15 cellular contexts compared by ENCODE assay signal in genomic region chrY:14182776-14183175, GRCh38.
"Had no signal": no experiment of that assay in that cellular context is flagged by ENCODE, and none has a peak within 500 bp of the region (broad histone marks: within the 10 kb centered on the region; RNA-seq: fewer than 3 reads in every experiment).

No MANE protein-coding gene starts in this region.

- H3K4me3 Mint-ChIP-seq: activated B cell treated with CpG ODN at 0.5 μM for 24 hours; activated naive CD8-positive, alpha-beta T cell treated with anti-CD3 and anti-CD28 coated beads, Interleukin-2, amount 10 ng/mL, durations not matched to agents 7 days and 5 days; activated T-cell treated with anti-CD3 and anti-CD28 coated beads, Interleukin-2, amount 50 U/mL, for 4 hours; type B pancreatic cell had no signal

- H3K4me1 Mint-ChIP-seq: activated B cell treated with CpG ODN at 0.5 μM for 24 hours; activated naive CD8-positive, alpha-beta T cell treated with anti-CD3 and anti-CD28 coated beads, Interleukin-2, amount 10 ng/mL, durations not matched to agents 7 days and 5 days had no signal

- H3K36me3 Mint-ChIP-seq: activated naive CD8-positive, alpha-beta T cell treated with anti-CD3 and anti-CD28 coated beads, Interleukin-2, amount 10 ng/mL, durations not matched to agents 7 days and 5 days; type B pancreatic cell had no signal

- H3K27ac ChIP-seq: heart left ventricle, right atrium auricular region had no signal

- ATAC-seq: heart left ventricle had no signal

- H3K27ac Mint-ChIP-seq: activated B cell treated with CpG ODN at 0.5 μM for 24 hours; activated naive CD8-positive, alpha-beta T cell treated with anti-CD3 and anti-CD28 coated beads, Interleukin-2, amount 10 ng/mL, durations not matched to agents 7 days and 5 days; progenitor cell of endocrine pancreas; type B pancreatic cell had no signal

- H3K27me3 ChIP-seq: heart left ventricle, right atrium auricular region had no signal

- H3K4me1 ChIP-seq: heart left ventricle, right atrium auricular region had no signal

- H3K27me3 Mint-ChIP-seq: activated B cell treated with CpG ODN at 0.5 μM for 24 hours; activated naive CD8-positive, alpha-beta T cell treated with anti-CD3 and anti-CD28 coated beads, Interleukin-2, amount 10 ng/mL, durations not matched to agents 7 days and 5 days; progenitor cell of endocrine pancreas; type B pancreatic cell had no signal

- DNase-seq: activated B cell treated with CpG ODN at 0.5 μM for 24 hours; activated effector memory CD4-positive, alpha-beta T cell treated with anti-CD3 and anti-CD28 coated beads, Interleukin-2, amount 50 U/mL, for 16 hours; activated naive CD8-positive, alpha-beta T cell treated with anti-CD3 and anti-CD28 coated beads, Interleukin-2, amount 10 ng/mL, durations not matched to agents 7 days and 5 days; activated T-cell treated with anti-CD3 and anti-CD28 coated beads, Interleukin-2, amount 50 U/mL, for 4 hours; aorta; cerebellar nuclear complex; effector memory CD4-positive, alpha-beta T cell; foreskin melanocyte; heart left ventricle; stimulated activated CD4-positive, alpha-beta T cell treated with anti-CD3 and anti-CD28 coated beads, Interleukin-4, amount 100 ng/mL, for 1 hour; stimulated activated naive CD4-positive, alpha-beta T cell treated with Interleukin-2 at 50 U/mL for 16 hours; SW 1271 had no signal

- H3K9me3 Mint-ChIP-seq: activated B cell treated with CpG ODN at 0.5 μM for 24 hours; activated naive CD8-positive, alpha-beta T cell treated with anti-CD3 and anti-CD28 coated beads, Interleukin-2, amount 10 ng/mL, durations not matched to agents 7 days and 5 days; type B pancreatic cell had no signal
